In the genomic region with DNA sequence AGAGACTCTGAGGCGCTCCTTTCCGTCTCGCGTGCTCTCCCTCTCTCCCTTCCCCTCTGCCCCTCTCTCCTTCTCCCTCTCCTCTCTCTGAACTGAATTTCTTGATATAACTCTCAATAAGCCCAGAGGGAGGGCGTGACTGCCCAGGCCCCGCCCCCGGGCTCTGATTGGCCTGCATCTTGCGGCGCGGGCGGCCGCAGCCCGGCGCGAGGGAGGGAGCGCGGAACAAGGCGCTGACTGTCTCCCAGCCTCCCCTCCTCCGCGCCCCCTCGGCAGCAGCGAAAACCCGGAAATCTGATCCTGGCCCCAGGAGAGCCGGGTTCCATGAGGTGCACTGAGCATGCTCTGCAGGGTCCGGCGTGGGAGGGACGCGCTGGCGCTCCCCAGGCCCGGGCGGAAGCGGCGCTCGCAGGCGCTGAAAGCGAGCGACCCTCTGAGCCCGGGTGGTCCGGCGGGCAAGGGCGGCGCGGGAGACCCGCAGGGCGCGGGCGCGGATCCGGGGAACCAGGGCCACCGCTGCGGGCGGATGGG, we compare ENCODE assay signal across 1 cellular context.
TF ChIP-seq lines count a peak whose summit lies in the region.

A gene with protein sequence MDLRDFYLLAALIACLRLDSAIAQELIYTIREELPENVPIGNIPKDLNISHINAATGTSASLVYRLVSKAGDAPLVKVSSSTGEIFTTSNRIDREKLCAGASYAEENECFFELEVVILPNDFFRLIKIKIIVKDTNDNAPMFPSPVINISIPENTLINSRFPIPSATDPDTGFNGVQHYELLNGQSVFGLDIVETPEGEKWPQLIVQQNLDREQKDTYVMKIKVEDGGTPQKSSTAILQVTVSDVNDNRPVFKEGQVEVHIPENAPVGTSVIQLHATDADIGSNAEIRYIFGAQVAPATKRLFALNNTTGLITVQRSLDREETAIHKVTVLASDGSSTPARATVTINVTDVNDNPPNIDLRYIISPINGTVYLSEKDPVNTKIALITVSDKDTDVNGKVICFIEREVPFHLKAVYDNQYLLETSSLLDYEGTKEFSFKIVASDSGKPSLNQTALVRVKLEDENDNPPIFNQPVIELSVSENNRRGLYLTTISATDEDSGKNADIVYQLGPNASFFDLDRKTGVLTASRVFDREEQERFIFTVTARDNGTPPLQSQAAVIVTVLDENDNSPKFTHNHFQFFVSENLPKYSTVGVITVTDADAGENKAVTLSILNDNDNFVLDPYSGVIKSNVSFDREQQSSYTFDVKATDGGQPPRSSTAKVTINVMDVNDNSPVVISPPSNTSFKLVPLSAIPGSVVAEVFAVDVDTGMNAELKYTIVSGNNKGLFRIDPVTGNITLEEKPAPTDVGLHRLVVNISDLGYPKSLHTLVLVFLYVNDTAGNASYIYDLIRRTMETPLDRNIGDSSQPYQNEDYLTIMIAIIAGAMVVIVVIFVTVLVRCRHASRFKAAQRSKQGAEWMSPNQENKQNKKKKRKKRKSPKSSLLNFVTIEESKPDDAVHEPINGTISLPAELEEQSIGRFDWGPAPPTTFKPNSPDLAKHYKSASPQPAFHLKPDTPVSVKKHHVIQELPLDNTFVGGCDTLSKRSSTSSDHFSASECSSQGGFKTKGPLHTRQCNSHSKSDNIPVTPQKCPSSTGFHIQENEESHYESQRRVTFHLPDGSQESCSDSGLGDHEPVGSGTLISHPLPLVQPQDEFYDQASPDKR (N-terminal part only) (minus strand): TSS at position 94 of the 531 bp plus-strand sequence. CDS start 1,896 bp downstream, outside the sequence.

TF ChIP-seq in HepG2, 621 proteins besides CTCF, POLR2A, EP300 and RAD21 (continued from another document and continues in another):
- TF ChIP-seq FOXA3 (CRISPR knock-in tag; IDR thresholded peaks at IDR 0.05) (peak; percentile 42), HCFC1 (IDR thresholded peaks at IDR 0.05; ENCODE audit: low read depth, low read length) (no peak), ZNF790 (CRISPR knock-in tag; IDR thresholded peaks at IDR 0.05; ENCODE audit: borderline replicate concordance) (no peak; the same call in 1 of the 2 replicates), ZNF619 (CRISPR knock-in tag; IDR thresholded peaks at IDR 0.05) (no peak), ZNF678 (CRISPR knock-in tag; IDR thresholded peaks at IDR 0.05) (peak; percentile 31; the same call in 1 of the 2 replicates), SRSF1 (optimal IDR thresholded peaks at IDR 0.05; ENCODE audit: low read depth, low read length) (no peak), ARNT (IDR thresholded peaks at IDR 0.05) (no peak), NFE2L2 (IDR thresholded peaks at IDR 0.05; ENCODE audit: low read length) (no peak), SOX6 (IDR thresholded peaks at IDR 0.05) (no peak), SOX6 (CRISPR knock-in tag; IDR thresholded peaks at IDR 0.05) (0 out of 2 replicates have a peak, but pooled peaks have one; percentile 31), FOXM1 (CRISPR knock-in tag; IDR thresholded peaks at IDR 0.05) (no peak), ETV6 (CRISPR knock-in tag; conservative IDR thresholded peaks at IDR 0.05) (peak; percentile 71), ATF2 (CRISPR knock-in tag; IDR thresholded peaks at IDR 0.05) (peak; percentile 62; the same call in 1 of the 2 replicates), TCF7L2 (IDR thresholded peaks at IDR 0.05; ENCODE audit: low read depth, low read length) (no peak), MBNL3 (CRISPR knock-in tag; conservative IDR thresholded peaks at IDR 0.05) (no peak), ZNF17 (CRISPR knock-in tag; IDR thresholded peaks at IDR 0.05) (no peak), PHF20 (CRISPR knock-in tag; IDR thresholded peaks at IDR 0.05) (no peak; the same call in none of the 2 replicates), ZNF878 (CRISPR knock-in tag; IDR thresholded peaks at IDR 0.05) (peak; percentile 31; the same call in 1 of the 2 replicates), FOSL2 (CRISPR knock-in tag; IDR thresholded peaks at IDR 0.05) (peak; percentile 39; the same call in 1 of the 2 replicates), ZNF501 (CRISPR knock-in tag; IDR thresholded peaks at IDR 0.05) (0 out of 2 replicates have a peak, but pooled peaks have one; percentile 31), HMG20B (CRISPR knock-in tag; conservative IDR thresholded peaks at IDR 0.05) (0 out of 2 replicates have a peak, but pooled peaks have one; percentile 44), THYN1 (CRISPR knock-in tag; IDR thresholded peaks at IDR 0.05; ENCODE audit: borderline replicate concordance, low read depth) (no peak), ZNF451 (CRISPR knock-in tag; IDR thresholded peaks at IDR 0.05) (0 out of 2 replicates have a peak, but pooled peaks have one; percentile 30), ZC3H4 (CRISPR knock-in tag; IDR thresholded peaks at IDR 0.05; ENCODE audit: borderline replicate concordance) (no peak), GATAD1 (CRISPR knock-in tag; IDR thresholded peaks at IDR 0.05) (peak; percentile 47; the same call in 1 of the 2 replicates), TFDP1 (CRISPR knock-in tag; IDR thresholded peaks at IDR 0.05; ENCODE audit: borderline replicate concordance) (peak; percentile 88; the same call in 1 of the 2 replicates), MAZ (IDR thresholded peaks at IDR 0.05; ENCODE audit: borderline replicate concordance, low read depth, low read length) (peak; percentile 90; the same call in 1 of the 2 replicates), MAZ (CRISPR knock-in tag; IDR thresholded peaks at IDR 0.05; ENCODE audit: low read depth) (peak; percentile 79), RBFOX2 (IDR thresholded peaks at IDR 0.05; ENCODE audit: low read depth, low read length) (peak; percentile 90), FOXJ3 (CRISPR knock-in tag; IDR thresholded peaks at IDR 0.05; ENCODE audit: borderline replicate concordance) (no peak), DR1 (CRISPR knock-in tag; IDR thresholded peaks at IDR 0.05) (peak; percentile 50; the same call in 1 of the 2 replicates), MTA3 (CRISPR knock-in tag; IDR thresholded peaks at IDR 0.05) (no peak), SIX4 (CRISPR knock-in tag; IDR thresholded peaks at IDR 0.05) (peak; percentile 53)
- TF ChIP-seq, protein P1, sequence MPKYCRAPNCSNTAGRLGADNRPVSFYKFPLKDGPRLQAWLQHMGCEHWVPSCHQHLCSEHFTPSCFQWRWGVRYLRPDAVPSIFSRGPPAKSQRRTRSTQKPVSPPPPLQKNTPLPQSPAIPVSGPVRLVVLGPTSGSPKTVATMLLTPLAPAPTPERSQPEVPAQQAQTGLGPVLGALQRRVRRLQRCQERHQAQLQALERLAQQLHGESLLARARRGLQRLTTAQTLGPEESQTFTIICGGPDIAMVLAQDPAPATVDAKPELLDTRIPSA (CRISPR knock-in tag; IDR thresholded peaks at IDR 0.05; ENCODE audit: borderline replicate concordance): no peak
- TF ChIP-seq, protein P2, sequence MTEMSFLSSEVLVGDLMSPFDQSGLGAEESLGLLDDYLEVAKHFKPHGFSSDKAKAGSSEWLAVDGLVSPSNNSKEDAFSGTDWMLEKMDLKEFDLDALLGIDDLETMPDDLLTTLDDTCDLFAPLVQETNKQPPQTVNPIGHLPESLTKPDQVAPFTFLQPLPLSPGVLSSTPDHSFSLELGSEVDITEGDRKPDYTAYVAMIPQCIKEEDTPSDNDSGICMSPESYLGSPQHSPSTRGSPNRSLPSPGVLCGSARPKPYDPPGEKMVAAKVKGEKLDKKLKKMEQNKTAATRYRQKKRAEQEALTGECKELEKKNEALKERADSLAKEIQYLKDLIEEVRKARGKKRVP (CRISPR knock-in tag; IDR thresholded peaks at IDR 0.05): peak in 1 of 2 experiments; percentile 62; a peak in 1 of 4 replicates
- TF ChIP-seq, protein P3, sequence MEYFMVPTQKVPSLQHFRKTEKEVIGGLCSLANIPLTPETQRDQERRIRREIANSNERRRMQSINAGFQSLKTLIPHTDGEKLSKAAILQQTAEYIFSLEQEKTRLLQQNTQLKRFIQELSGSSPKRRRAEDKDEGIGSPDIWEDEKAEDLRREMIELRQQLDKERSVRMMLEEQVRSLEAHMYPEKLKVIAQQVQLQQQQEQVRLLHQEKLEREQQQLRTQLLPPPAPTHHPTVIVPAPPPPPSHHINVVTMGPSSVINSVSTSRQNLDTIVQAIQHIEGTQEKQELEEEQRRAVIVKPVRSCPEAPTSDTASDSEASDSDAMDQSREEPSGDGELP (IDR thresholded peaks at IDR 0.05; ENCODE audit: borderline replicate concordance, low read depth): no peak
- TF ChIP-seq, protein P4, sequence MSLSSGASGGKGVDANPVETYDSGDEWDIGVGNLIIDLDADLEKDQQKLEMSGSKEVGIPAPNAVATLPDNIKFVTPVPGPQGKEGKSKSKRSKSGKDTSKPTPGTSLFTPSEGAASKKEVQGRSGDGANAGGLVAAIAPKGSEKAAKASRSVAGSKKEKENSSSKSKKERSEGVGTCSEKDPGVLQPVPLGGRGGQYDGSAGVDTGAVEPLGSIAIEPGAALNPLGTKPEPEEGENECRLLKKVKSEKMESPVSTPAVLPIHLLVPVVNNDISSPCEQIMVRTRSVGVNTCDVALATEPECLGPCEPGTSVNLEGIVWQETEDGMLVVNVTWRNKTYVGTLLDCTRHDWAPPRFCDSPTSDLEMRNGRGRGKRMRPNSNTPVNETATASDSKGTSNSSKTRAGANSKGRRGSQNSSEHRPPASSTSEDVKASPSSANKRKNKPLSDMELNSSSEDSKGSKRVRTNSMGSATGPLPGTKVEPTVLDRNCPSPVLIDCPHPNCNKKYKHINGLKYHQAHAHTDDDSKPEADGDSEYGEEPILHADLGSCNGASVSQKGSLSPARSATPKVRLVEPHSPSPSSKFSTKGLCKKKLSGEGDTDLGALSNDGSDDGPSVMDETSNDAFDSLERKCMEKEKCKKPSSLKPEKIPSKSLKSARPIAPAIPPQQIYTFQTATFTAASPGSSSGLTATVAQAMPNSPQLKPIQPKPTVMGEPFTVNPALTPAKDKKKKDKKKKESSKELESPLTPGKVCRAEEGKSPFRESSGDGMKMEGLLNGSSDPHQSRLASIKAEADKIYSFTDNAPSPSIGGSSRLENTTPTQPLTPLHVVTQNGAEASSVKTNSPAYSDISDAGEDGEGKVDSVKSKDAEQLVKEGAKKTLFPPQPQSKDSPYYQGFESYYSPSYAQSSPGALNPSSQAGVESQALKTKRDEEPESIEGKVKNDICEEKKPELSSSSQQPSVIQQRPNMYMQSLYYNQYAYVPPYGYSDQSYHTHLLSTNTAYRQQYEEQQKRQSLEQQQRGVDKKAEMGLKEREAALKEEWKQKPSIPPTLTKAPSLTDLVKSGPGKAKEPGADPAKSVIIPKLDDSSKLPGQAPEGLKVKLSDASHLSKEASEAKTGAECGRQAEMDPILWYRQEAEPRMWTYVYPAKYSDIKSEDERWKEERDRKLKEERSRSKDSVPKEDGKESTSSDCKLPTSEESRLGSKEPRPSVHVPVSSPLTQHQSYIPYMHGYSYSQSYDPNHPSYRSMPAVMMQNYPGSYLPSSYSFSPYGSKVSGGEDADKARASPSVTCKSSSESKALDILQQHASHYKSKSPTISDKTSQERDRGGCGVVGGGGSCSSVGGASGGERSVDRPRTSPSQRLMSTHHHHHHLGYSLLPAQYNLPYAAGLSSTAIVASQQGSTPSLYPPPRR (CRISPR knock-in tag; IDR thresholded peaks at IDR 0.05; ENCODE audit: borderline replicate concordance): no peak
- TF ChIP-seq, protein P5, sequence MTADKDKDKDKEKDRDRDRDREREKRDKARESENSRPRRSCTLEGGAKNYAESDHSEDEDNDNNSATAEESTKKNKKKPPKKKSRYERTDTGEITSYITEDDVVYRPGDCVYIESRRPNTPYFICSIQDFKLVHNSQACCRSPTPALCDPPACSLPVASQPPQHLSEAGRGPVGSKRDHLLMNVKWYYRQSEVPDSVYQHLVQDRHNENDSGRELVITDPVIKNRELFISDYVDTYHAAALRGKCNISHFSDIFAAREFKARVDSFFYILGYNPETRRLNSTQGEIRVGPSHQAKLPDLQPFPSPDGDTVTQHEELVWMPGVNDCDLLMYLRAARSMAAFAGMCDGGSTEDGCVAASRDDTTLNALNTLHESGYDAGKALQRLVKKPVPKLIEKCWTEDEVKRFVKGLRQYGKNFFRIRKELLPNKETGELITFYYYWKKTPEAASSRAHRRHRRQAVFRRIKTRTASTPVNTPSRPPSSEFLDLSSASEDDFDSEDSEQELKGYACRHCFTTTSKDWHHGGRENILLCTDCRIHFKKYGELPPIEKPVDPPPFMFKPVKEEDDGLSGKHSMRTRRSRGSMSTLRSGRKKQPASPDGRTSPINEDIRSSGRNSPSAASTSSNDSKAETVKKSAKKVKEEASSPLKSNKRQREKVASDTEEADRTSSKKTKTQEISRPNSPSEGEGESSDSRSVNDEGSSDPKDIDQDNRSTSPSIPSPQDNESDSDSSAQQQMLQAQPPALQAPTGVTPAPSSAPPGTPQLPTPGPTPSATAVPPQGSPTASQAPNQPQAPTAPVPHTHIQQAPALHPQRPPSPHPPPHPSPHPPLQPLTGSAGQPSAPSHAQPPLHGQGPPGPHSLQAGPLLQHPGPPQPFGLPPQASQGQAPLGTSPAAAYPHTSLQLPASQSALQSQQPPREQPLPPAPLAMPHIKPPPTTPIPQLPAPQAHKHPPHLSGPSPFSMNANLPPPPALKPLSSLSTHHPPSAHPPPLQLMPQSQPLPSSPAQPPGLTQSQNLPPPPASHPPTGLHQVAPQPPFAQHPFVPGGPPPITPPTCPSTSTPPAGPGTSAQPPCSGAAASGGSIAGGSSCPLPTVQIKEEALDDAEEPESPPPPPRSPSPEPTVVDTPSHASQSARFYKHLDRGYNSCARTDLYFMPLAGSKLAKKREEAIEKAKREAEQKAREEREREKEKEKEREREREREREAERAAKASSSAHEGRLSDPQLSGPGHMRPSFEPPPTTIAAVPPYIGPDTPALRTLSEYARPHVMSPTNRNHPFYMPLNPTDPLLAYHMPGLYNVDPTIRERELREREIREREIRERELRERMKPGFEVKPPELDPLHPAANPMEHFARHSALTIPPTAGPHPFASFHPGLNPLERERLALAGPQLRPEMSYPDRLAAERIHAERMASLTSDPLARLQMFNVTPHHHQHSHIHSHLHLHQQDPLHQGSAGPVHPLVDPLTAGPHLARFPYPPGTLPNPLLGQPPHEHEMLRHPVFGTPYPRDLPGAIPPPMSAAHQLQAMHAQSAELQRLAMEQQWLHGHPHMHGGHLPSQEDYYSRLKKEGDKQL (CRISPR knock-in tag; IDR thresholded peaks at IDR 0.05; ENCODE audit: low read depth): no peak
